Comparison of ENCODE assay signal across 16 cellular contexts in the genomic region with DNA sequence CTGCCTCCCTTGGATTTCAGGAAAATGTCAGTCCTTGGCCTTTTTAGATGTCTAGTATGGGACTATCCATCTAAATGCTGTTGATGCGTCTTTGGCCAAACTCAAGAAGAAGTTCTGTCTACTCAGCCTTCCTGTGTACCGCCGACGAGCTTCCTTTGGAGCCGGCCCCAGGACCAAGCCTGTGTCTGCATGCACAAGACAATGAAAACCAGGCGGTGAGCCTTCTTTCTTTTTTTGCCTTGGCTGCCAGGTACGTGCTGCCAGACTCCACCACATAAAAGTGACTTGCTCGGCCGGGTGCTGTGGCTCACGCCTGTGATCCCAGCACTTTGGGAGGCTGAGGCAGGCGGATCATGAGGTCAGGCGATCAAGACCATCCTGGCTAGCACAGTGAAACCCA. TPM values are rescaled to one million over a fixed set of nuclear protein-coding genes. Genes with fewer than 3 reads are reported as not detected.
DNase-seq lines count a peak whose midpoint lies in the region; ATAC-seq and TF ChIP-seq lines count a peak whose summit lies in the region.
"Had no signal": no experiment of that assay in that cellular context is flagged by ENCODE, and none has a peak within 500 bp of the region (broad histone marks: within the 10 kb centered on the region; RNA-seq: fewer than 3 reads in every experiment).

No MANE protein-coding gene starts in this region.

- H3K27me3 ChIP-seq in RWPE2 (ENCODE audit: insufficient read depth, poor library complexity, severe bottlenecking) (no peaks in the 10 kb centered on the region), suprapubic skin (no peaks in the 10 kb centered on the region)
- H3K27me3 ChIP-seq: BLaER1 treated with 17β-estradiol and CSF1 and Interleukin-3, amounts not matched to agents 10 nM and 100 nM had no signal

- no peak for TF ChIP-seq POLR2A in suprapubic skin (IDR thresholded peaks at IDR 0.05)

- TF ChIP-seq CTCF in RWPE2 (IDR thresholded peaks at IDR 0.05; ENCODE audit: poor library complexity, severe bottlenecking) (no peak), suprapubic skin (IDR thresholded peaks at IDR 0.05) (no peak)

- H3K9me3 ChIP-seq in RWPE2 (ENCODE audit: severe bottlenecking): no peaks in the 10 kb centered on the region
- no peaks in the 10 kb centered on the region for H3K9me3 ChIP-seq in suprapubic skin
- H3K9me3 ChIP-seq: BLaER1 treated with 17β-estradiol and CSF1 and Interleukin-3, amounts not matched to agents 10 nM and 100 nM had no signal

- ATAC-seq in RWPE2 (ENCODE audit: low read depth) (no peak), left colon (no peak), GM19328 (IDR thresholded peaks at IDR 0.05; ENCODE audit: unreplicated experiment) (no peak)
- ATAC-seq: CD8-positive, alpha-beta T cell; GM12878 had no signal

- intact Hi-C loops in left colon (cut with DNase I, micrococcal nuclease): no loop called here

- no peak overlapping the region for H3K4me3 ChIP-seq in RWPE2 (ENCODE audit: severe bottlenecking)
- H3K4me3 ChIP-seq in suprapubic skin: no peak overlapping the region
- H3K4me3 ChIP-seq: BLaER1 treated with 17β-estradiol and CSF1 and Interleukin-3, amounts not matched to agents 10 nM and 100 nM; GM12878; GM23248 had no signal

- H3K36me3 ChIP-seq in RWPE2 (ENCODE audit: low read depth): no peaks in the 10 kb centered on the region
- no peaks in the 10 kb centered on the region for H3K36me3 ChIP-seq in suprapubic skin
- H3K36me3 ChIP-seq: BLaER1 treated with 17β-estradiol and CSF1 and Interleukin-3, amounts not matched to agents 10 nM and 100 nM had no signal

- WGBS in suprapubic skin: 69% methylated on average over 12 of the region's 12 CpGs

- H3K27ac ChIP-seq in RWPE2 (ENCODE audit: poor library complexity, severe bottlenecking): no peak overlapping the region
- no peak overlapping the region for H3K27ac ChIP-seq in suprapubic skin
- H3K27ac ChIP-seq: BLaER1 treated with 17β-estradiol and CSF1 and Interleukin-3, amounts not matched to agents 10 nM and 100 nM; GM23248 had no signal

- H3K4me1 ChIP-seq in RWPE2 (ENCODE audit: insufficient read depth, poor library complexity, severe bottlenecking) (peaks cover 12% of the 10 kb centered on the region), suprapubic skin (peaks cover 19% of the 10 kb centered on the region)

- DNase-seq in activated effector memory CD4-positive, alpha-beta T cell treated with anti-CD3 and anti-CD28 coated beads, Interleukin-2, amount 50 U/mL, for 16 hours: peak; percentile 17
- DNase-seq in activated effector memory CD4-positive, alpha-beta T cell treated with Interleukin-2 at 50 U/mL for 16 hours: no peak
- DNase-seq in RWPE2 (ENCODE audit: low spot score) (peak; percentile 41), left colon (peak; percentile 5 to 18), suprapubic skin (ENCODE audit: low spot score in 2 of 2) (peak; percentile 16 to 31), iPS-NIHi7 (ENCODE audit: extremely low spot score) (no peak)
- DNase-seq: Calu3; CD8-positive, alpha-beta T cell; DMS53; DND-41; EL; GM23248; HCEC 1CT had no signal

- TF ChIP-seq EP300 in suprapubic skin (IDR thresholded peaks at IDR 0.05): no peak

RNA-seq across cellular contexts. Expression of a gene that starts 6.0 kb away (rescaled TPM):
- total RNA-seq in left colon (10 to 100 TPM; 60.5 to 90.8 TPM), suprapubic skin (10 to 100 TPM; 18.5 to 40.9 (median 30.4) TPM)

Comparison
In these comparisons a context has a peak if more than half of its experiments do, and no peak if none do; other contexts are left out.
1. DNase-seq: peak in activated effector memory CD4-positive, alpha-beta T cell treated with anti-CD3 and anti-CD28 coated beads, Interleukin-2, amount 50 U/mL, for 16 hours (single experiment), RWPE2 (single experiment), left colon (2 of 2) and suprapubic skin (2 of 2); none in activated effector memory CD4-positive, alpha-beta T cell treated with Interleukin-2 at 50 U/mL for 16 hours (single experiment) and iPS-NIHi7 (single experiment).